Comparison of ENCODE assay signal across 1 cellular context in the genomic region with DNA sequence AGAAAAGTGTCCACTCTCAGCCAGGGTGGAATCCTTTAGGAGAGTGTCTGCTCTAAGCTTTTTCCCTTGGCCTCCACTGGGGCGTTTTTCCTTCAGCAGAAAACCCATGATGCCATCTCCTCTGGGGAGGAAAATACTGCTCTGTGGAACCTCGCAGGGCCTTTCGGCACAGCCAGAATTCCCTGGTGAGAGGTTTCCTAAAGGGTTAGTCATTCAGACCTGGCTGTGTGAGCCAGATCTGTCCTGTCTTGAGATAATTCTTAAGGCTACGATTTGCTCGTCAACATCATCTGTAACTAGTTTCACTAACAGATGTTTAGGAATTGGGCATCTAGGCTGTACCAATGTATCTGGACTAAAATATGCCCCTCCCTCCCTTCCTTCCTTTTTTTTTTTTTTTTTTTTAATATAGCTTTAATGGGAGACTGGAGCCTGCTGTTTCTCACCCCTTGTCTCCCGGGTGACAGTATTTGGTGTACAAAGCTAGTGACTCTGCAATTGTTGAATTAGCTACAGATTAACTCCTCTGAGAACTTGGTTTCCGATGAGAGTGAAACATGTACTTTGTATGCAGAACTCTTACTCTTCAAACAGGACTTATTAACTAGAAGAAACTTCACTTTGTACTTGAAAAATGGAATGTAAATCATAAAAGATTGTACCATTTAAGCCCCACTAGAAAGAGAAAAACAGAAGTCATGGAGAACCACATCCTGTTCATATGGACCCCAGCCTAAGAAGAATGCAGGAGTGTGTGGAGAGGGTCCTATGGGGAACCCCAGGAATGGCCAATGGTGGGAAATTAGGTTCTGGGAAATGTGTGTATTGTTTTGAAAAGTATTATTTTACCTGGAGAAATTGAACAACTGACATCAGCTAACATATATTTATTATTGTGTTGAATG.
TF ChIP-seq lines count a peak whose summit lies in the region.

No MANE protein-coding gene starts in this region.

TF ChIP-seq in GM23338, 12 proteins besides CTCF, POLR2A, EP300 and RAD21 (continued from another document):
- TF ChIP-seq, protein P1, sequence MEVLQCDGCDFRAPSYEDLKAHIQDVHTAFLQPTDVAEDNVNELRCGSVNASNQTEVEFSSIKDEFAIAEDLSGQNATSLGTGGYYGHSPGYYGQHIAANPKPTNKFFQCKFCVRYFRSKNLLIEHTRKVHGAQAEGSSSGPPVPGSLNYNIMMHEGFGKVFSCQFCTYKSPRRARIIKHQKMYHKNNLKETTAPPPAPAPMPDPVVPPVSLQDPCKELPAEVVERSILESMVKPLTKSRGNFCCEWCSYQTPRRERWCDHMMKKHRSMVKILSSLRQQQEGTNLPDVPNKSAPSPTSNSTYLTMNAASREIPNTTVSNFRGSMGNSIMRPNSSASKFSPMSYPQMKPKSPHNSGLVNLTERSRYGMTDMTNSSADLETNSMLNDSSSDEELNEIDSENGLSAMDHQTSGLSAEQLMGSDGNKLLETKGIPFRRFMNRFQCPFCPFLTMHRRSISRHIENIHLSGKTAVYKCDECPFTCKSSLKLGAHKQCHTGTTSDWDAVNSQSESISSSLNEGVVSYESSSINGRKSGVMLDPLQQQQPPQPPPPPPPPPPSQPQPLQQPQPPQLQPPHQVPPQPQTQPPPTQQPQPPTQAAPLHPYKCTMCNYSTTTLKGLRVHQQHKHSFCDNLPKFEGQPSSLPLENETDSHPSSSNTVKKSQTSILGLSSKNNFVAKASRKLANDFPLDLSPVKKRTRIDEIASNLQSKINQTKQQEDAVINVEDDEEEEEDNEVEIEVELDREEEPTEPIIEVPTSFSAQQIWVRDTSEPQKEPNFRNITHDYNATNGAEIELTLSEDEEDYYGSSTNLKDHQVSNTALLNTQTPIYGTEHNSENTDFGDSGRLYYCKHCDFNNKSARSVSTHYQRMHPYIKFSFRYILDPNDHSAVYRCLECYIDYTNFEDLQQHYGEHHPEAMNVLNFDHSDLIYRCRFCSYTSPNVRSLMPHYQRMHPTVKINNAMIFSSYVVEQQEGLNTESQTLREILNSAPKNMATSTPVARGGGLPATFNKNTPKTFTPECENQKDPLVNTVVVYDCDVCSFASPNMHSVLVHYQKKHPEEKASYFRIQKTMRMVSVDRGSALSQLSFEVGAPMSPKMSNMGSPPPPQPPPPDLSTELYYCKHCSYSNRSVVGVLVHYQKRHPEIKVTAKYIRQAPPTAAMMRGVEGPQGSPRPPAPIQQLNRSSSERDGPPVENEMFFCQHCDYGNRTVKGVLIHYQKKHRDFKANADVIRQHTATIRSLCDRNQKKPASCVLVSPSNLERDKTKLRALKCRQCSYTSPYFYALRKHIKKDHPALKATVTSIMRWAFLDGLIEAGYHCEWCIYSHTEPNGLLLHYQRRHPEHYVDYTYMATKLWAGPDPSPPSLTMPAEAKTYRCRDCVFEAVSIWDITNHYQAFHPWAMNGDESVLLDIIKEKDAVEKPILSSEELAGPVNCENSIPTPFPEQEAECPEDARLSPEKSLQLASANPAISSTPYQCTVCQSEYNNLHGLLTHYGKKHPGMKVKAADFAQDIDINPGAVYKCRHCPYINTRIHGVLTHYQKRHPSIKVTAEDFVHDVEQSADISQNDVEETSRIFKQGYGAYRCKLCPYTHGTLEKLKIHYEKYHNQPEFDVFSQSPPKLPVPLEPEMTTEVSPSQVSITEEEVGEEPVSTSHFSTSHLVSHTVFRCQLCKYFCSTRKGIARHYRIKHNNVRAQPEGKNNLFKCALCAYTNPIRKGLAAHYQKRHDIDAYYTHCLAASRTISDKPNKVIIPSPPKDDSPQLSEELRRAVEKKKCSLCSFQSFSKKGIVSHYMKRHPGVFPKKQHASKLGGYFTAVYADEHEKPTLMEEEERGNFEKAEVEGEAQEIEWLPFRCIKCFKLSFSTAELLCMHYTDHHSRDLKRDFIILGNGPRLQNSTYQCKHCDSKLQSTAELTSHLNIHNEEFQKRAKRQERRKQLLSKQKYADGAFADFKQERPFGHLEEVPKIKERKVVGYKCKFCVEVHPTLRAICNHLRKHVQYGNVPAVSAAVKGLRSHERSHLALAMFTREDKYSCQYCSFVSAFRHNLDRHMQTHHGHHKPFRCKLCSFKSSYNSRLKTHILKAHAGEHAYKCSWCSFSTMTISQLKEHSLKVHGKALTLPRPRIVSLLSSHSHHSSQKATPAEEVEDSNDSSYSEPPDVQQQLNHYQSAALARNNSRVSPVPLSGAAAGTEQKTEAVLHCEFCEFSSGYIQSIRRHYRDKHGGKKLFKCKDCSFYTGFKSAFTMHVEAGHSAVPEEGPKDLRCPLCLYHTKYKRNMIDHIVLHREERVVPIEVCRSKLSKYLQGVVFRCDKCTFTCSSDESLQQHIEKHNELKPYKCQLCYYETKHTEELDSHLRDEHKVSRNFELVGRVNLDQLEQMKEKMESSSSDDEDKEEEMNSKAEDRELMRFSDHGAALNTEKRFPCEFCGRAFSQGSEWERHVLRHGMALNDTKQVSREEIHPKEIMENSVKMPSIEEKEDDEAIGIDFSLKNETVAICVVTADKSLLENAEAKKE (CRISPR knock-in tag; IDR thresholded peaks at IDR 0.05), result no peak
